15 cellular contexts compared by ENCODE assay signal in the genomic region with DNA sequence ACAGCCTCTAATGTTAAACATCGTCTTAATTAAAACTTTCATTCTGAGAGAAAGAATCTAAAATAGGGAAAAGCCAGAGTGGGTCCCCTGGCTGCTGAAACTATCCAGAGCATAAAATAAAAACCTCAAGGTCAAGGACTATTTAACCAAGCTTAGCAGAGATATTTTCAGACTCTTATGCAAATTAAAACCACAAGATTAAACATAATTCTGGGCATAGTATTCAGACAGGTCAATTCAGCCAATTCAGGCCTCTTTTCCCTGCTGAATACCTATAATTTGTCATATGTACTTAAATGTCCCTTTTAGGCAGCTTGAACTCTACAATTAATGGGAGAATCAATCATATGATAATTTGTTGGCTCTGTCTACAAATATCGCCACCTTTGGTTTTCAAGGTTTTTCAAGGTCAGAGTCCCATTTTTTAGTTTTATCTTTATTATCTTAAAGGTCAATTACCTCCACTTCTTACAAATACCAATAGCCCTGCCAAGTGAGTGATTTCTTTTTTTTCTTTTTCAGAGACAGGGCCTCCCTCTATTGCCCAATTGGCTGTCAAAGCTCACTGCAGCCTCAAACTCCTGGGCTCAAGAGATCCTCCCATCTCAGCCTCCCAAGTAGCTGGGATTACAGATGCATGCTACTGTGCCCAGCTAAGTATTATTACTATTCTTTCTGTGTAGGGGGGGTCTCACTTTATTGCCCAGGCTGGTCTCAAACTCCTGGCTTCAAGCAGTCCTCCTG.
DNase-seq lines count a peak whose midpoint lies in the region; ATAC-seq, FAIRE-seq and TF ChIP-seq lines count a peak whose summit lies in the region.
"Had no signal": no experiment of that assay in that cellular context is flagged by ENCODE, and none has a peak within 500 bp of the region (broad histone marks: within the 10 kb centered on the region; RNA-seq: fewer than 3 reads in every experiment).

No MANE protein-coding gene starts in this region.

- in situ Hi-C loops in GM12878 (cut with MboI), result no loop called here

- 14% methylated on average over 2 of the region's 2 CpGs for WGBS in GM12878 (ENCODE audit: insufficient coverage, insufficient replicate concordance, low lambda C conversion rate, missing lambda C conversion rate)

- RAD21 ChIA-PET in GM12878 (lab: Charles Lee; ENCODE audit: unreplicated experiment), result interaction anchor here (0.7 to 1.5 kb wide), 9 partner anchors 9 to 262 kb away, joined by 3 to 7 read pairs (median 4); no protein-coding TSS in a partner anchor

- H2AFZ ChIP-seq in GM12878 (ENCODE audit: control insufficient read depth, low read depth, low read length), result no peak overlapping the region

- no peak for FAIRE-seq in GM12878 (lab: Jason Lieb, UNC)
- FAIRE-seq: GM12892 had no signal

- DNase-seq in NCI-H2227 (lab: John Stamatoyannopoulos, UW; ENCODE audit: unreplicated experiment), result peak; percentile 13
- DNase-seq in NCI-H2227 treated with DMSO at 0.1 percent for 48 hours (lab: John Stamatoyannopoulos, UW), result no peak
- DNase-seq in GM12878 (ENCODE audit: low read depth, low spot score), result no peak
- no peak for DNase-seq in SJCRH30
- no peak for DNase-seq in GF-D8 (lab: John Stamatoyannopoulos, UW)
- DNase-seq: 8988T, aorta, H9, NCI-H1105 treated with DMSO at 0.1 percent for 48 hours, retina had no signal

- no peaks in the 10 kb centered on the region for H3K36me3 ChIP-seq in GM12878 (ENCODE audit: control insufficient read depth in 2 of 2, insufficient read depth in 2 of 2, low read length in 1 of 2)
- no peaks in the 10 kb centered on the region for H3K36me3 ChIP-seq in SJCRH30
- H3K36me3 ChIP-seq: suprapubic skin had no signal

- intact Hi-C loops in GM12878 (cut with micrococcal nuclease; ENCODE audit: unreplicated experiment), result loop anchor here (5.0 kb wide), 2 partner anchors 247 to 258 kb away; a partner anchor contains a TSS

- SMC1A ChIA-PET in GM12878 (lab: Charles Lee; ENCODE audit: uncharacterized antibody, unreplicated experiment), result interaction anchor here (0.5 to 2.8 kb wide), 17 partner anchors 9 to 258 kb away, joined by 3 to 21 read pairs (median 4); a partner anchor contains a TSS

- CTCF ChIA-PET in GM12878 (lab: Yijun Ruan, JAX), result interaction anchor here (0.9 to 1.5 kb wide), 7 partner anchors 9 to 247 kb away, joined by 3 to 7 read pairs (median 4); no protein-coding TSS in a partner anchor

- H4K20me1 ChIP-seq in GM12878 (ENCODE audit: control insufficient read depth, insufficient read depth), result no peaks in the 10 kb centered on the region

- H3K4me2 ChIP-seq in GM12878 (ENCODE audit: control insufficient read depth, insufficient read depth), result 0 out of 2 replicates have a peak overlapping the region, but pooled peaks have one; percentile 13

- H3K9ac ChIP-seq in GM12878 (ENCODE audit: control insufficient read depth, insufficient read depth, low read length), result no peak overlapping the region

- H3K27me3 ChIP-seq in GM12878 (replicated peaks in 1 of 2; ENCODE audit: control insufficient read depth in 2 of 2, insufficient read depth in 2 of 2, low read length in 1 of 2) (no peaks in the 10 kb centered on the region), SJCRH30 (no peaks in the 10 kb centered on the region)
- H3K27me3 ChIP-seq: suprapubic skin had no signal

- H3K4me1 ChIP-seq in GM12878 (ENCODE audit: control insufficient read depth, insufficient read depth, low read length) (peaks cover 6% of the 10 kb centered on the region; the same call in 1 of the 2 replicates), SJCRH30 (peaks cover 6% of the 10 kb centered on the region)
- H3K4me1 ChIP-seq: suprapubic skin had no signal

- H3K79me2 ChIP-seq in GM12878 (ENCODE audit: control insufficient read depth, insufficient read depth, low read length), result no peaks in the 10 kb centered on the region

- no peak for TF ChIP-seq CTCF in GM12878 (IDR thresholded peaks at IDR 0.05 in 2 of 3, conservative IDR thresholded peaks at IDR 0.05 in 1 of 3; ENCODE audit: control insufficient read depth in 2 of 3, extremely low read depth in 1 of 3, insufficient read depth in 1 of 3, low read depth in 3 of 3, low read length in 3 of 3)

- TF ChIP-seq RAD21 in GM12878 (IDR thresholded peaks at IDR 0.05; ENCODE audit: insufficient read depth, low read depth, low read length), result no peak

- no peaks in the 10 kb centered on the region for H3K9me3 ChIP-seq in GM12878 (replicated peaks; ENCODE audit: control insufficient read depth, insufficient read depth, low read length)
- no peaks in the 10 kb centered on the region for H3K9me3 ChIP-seq in SJCRH30 (replicated peaks)
- H3K9me3 ChIP-seq: suprapubic skin had no signal

- no TSS peak for BruUV-seq in GM12878 (replicated peaks; lab: Mats Ljungman, UMichigan)

- H3K4me3 ChIP-seq in GM12878 (no peak overlapping the region), SJCRH30 (no peak overlapping the region)
- H3K4me3 ChIP-seq: suprapubic skin had no signal

- TF ChIP-seq POLR2A in GM12878 (IDR thresholded peaks at IDR 0.05; ENCODE audit: low read depth, low read length), result no peak

- ATAC-seq in HG03175 (IDR thresholded peaks at IDR 0.05; ENCODE audit: unreplicated experiment) (peak; percentile 51), GM12878 (peak; percentile 85), HG03280 (IDR thresholded peaks at IDR 0.05; ENCODE audit: unreplicated experiment) (no peak), HG02588 (IDR thresholded peaks at IDR 0.05; ENCODE audit: unreplicated experiment) (no peak)

- TF ChIP-seq EP300 in GM12878 (IDR thresholded peaks at IDR 0.05; ENCODE audit: borderline replicate concordance in 1 of 2, control insufficient read depth in 1 of 2, low read depth in 2 of 2, low read length in 2 of 2), result no peak

- no peak overlapping the region for H3K27ac ChIP-seq in GM12878 (ENCODE audit: control insufficient read depth, insufficient read depth)
- no peak overlapping the region for H3K27ac ChIP-seq in SJCRH30
- H3K27ac ChIP-seq: suprapubic skin had no signal

- POLR2A ChIA-PET in GM12878 (lab: Charles Lee), result interaction anchor here (0.6 to 1.0 kb wide), 2 partner anchors 11 to 267 kb away, joined by 3 to 4 read pairs; no protein-coding TSS in a partner anchor

TF ChIP-seq in GM12878, 131 proteins besides CTCF, POLR2A, EP300 and RAD21 (continues in another document):
- TF ChIP-seq YBX1 (IDR thresholded peaks at IDR 0.05), result no peak
- TF ChIP-seq, protein P1, sequence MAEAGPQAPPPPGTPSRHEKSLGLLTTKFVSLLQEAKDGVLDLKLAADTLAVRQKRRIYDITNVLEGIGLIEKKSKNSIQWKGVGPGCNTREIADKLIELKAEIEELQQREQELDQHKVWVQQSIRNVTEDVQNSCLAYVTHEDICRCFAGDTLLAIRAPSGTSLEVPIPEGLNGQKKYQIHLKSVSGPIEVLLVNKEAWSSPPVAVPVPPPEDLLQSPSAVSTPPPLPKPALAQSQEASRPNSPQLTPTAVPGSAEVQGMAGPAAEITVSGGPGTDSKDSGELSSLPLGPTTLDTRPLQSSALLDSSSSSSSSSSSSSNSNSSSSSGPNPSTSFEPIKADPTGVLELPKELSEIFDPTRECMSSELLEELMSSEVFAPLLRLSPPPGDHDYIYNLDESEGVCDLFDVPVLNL (IDR thresholded peaks at IDR 0.05; ENCODE audit: low read depth, low read length), result no peak
- TF ChIP-seq ATF7 (IDR thresholded peaks at IDR 0.05; ENCODE audit: low read depth), result no peak
- TF ChIP-seq MTA2 (IDR thresholded peaks at IDR 0.05; ENCODE audit: low read depth), result peak; percentile 72
- TF ChIP-seq RUNX3 (IDR thresholded peaks at IDR 0.05; ENCODE audit: low read length), result peak; percentile 65
- TF ChIP-seq ZNF622 (IDR thresholded peaks at IDR 0.05), result no peak
- TF ChIP-seq ZNF217 (IDR thresholded peaks at IDR 0.05), result peak; percentile 46; the same call in 1 of the 2 replicates
- TF ChIP-seq IKZF1 (conservative IDR thresholded peaks at IDR 0.05), result peak; percentile 50
- no peak for TF ChIP-seq HCFC1 (IDR thresholded peaks at IDR 0.05; ENCODE audit: low read length)
- TF ChIP-seq SIX5 (IDR thresholded peaks at IDR 0.05; ENCODE audit: low read depth, low read length, severe bottlenecking), result no peak
- TF ChIP-seq, protein P2, sequence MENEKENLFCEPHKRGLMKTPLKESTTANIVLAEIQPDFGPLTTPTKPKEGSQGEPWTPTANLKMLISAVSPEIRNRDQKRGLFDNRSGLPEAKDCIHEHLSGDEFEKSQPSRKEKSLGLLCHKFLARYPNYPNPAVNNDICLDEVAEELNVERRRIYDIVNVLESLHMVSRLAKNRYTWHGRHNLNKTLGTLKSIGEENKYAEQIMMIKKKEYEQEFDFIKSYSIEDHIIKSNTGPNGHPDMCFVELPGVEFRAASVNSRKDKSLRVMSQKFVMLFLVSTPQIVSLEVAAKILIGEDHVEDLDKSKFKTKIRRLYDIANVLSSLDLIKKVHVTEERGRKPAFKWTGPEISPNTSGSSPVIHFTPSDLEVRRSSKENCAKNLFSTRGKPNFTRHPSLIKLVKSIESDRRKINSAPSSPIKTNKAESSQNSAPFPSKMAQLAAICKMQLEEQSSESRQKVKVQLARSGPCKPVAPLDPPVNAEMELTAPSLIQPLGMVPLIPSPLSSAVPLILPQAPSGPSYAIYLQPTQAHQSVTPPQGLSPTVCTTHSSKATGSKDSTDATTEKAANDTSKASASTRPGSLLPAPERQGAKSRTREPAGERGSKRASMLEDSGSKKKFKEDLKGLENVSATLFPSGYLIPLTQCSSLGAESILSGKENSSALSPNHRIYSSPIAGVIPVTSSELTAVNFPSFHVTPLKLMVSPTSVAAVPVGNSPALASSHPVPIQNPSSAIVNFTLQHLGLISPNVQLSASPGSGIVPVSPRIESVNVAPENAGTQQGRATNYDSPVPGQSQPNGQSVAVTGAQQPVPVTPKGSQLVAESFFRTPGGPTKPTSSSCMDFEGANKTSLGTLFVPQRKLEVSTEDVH (IDR thresholded peaks at IDR 0.05; ENCODE audit: low read depth, partially characterized antibody), result no peak
- no peak for TF ChIP-seq SRF (IDR thresholded peaks at IDR 0.05; ENCODE audit: low read depth in 2 of 2, low read length in 2 of 2)
- no peak for TF ChIP-seq CBX3 (IDR thresholded peaks at IDR 0.05; ENCODE audit: borderline replicate concordance, low read depth)
- TF ChIP-seq MEF2A (IDR thresholded peaks at IDR 0.05; ENCODE audit: insufficient read depth, low read depth, low read length), result 0 out of 2 replicates have a peak, but pooled peaks have one; percentile 45
- TF ChIP-seq CHD2 (IDR thresholded peaks at IDR 0.05; ENCODE audit: borderline replicate concordance, low read depth, low read length), result no peak
- TF ChIP-seq MEF2B (IDR thresholded peaks at IDR 0.05; ENCODE audit: partially characterized antibody, poor library complexity, severe bottlenecking), result peak; percentile 70

Comparison
In these comparisons a context has a peak if more than half of its experiments do, and no peak if none do; other contexts are left out.
1. ATAC-seq: peak in HG03175 (single experiment) and GM12878 (single experiment); none in HG03280 (single experiment) and HG02588 (single experiment).